In the genomic region with DNA sequence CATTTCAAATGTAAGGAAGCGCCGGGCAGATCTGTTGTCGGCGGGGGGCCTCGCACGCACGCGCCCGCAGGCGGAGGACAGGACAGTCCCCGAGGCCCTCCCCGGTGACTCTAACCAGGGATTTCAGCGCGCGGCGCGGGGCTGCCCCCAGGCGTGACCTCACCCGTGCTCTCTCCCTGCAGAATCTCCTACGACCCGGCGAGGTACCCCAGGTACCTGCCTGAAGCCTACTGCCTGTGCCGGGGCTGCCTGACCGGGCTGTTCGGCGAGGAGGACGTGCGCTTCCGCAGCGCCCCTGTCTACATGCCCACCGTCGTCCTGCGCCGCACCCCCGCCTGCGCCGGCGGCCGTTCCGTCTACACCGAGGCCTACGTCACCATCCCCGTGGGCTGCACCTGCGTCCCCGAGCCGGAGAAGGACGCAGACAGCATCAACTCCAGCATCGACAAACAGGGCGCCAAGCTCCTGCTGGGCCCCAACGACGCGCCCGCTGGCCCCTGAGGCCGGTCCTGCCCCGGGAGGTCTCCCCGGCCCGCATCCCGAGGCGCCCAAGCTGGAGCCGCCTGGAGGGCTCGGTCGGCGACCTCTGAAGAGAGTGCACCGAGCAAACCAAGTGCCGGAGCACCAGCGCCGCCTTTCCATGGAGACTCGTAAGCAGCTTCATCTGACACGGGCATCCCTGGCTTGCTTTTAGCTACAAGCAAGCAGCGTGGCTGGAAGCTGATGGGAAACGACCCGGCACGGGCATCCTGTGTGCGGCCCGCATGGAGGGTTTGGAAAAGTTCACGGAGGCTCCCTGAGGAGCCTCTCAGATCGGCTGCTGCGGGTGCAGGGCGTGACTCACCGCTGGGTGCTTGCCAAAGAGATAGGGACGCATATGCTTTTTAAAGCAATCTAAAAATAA, we compare ENCODE assay signal across 8 cellular contexts. TPM values are rescaled to one million over a fixed set of nuclear protein-coding genes. Genes with fewer than 3 reads are reported as not detected.
DNase-seq lines count a peak whose midpoint lies in the region; ATAC-seq, FAIRE-seq and TF ChIP-seq lines count a peak whose summit lies in the region.

No MANE protein-coding gene starts in this region.

- DNase-seq in CD4-positive, alpha-beta T cell = no peak
- peak; percentile 59 for DNase-seq in NCI-H1092 treated with DMSO at 0.1 percent for 48 hours (lab: John Stamatoyannopoulos, UW)
- DNase-seq in central memory CD8-positive, alpha-beta T cell (ENCODE audit: low spot score in 2 of 2) = no peak
- DNase-seq in kidney = peak; percentile 75
- DNase-seq in SHP77 treated with DMSO at 0.1 percent for 48 hours (lab: John Stamatoyannopoulos, UW) = no peak
- no peak for DNase-seq in GOT3 (lab: John Stamatoyannopoulos, UW)

- no peak overlapping the region for H3K27ac Mint-ChIP-seq in CD4-positive, alpha-beta T cell
- no peak overlapping the region for H3K27ac Mint-ChIP-seq in central memory CD8-positive, alpha-beta T cell (ENCODE audit: low read depth)

- H3K36me3 Mint-ChIP-seq in CD4-positive, alpha-beta T cell (ENCODE audit: low read depth) = peaks cover 4% of the 10 kb centered on the region
- H3K36me3 Mint-ChIP-seq in central memory CD8-positive, alpha-beta T cell (ENCODE audit: insufficient read depth) = no peaks in the 10 kb centered on the region

- H3K9ac ChIP-seq in kidney (ENCODE audit: low read length in 2 of 2) (no peak overlapping the region), stomach smooth muscle (ENCODE audit: low read length in 2 of 2) (peak overlapping the region; percentile 29 to 47)

- intact Hi-C loops in CD4-positive, alpha-beta T cell (cut with DNase I, micrococcal nuclease) = no loop called here
- intact Hi-C loops in kidney (cut with DNase I) = no loop called here

- no peak overlapping the region for H3K27ac ChIP-seq in CD4-positive, alpha-beta T cell (ENCODE audit: low read depth, low read length)
- H3K27ac ChIP-seq in kidney (ENCODE audit: low read depth in 2 of 2, low read length in 2 of 2) (no peak overlapping the region), stomach smooth muscle (ENCODE audit: low read length) (no peak overlapping the region)

- peaks cover 0 to 5% of the 10 kb centered on the region in 2 donors for H3K4me1 ChIP-seq in kidney (ENCODE audit: control insufficient read depth in 1 of 2, insufficient read depth in 1 of 2, low read depth in 1 of 2, low read length in 2 of 2)
- peaks cover 9% of the 10 kb centered on the region for H3K4me1 ChIP-seq in stomach smooth muscle (ENCODE audit: control insufficient read depth, insufficient read depth, low read length)

- peaks cover 24% of the 10 kb centered on the region for H3K27me3 ChIP-seq in CD4-positive, alpha-beta T cell (ENCODE audit: control insufficient read depth, insufficient read depth, low read length)
- peaks cover 0 to 9% of the 10 kb centered on the region in 2 donors for H3K27me3 ChIP-seq in stomach smooth muscle (ENCODE audit: control insufficient read depth in 1 of 2, insufficient read depth in 2 of 2, low read length in 2 of 2)

- H3K9me3 ChIP-seq in CD4-positive, alpha-beta T cell (ENCODE audit: control insufficient read depth, low read length) = no peaks in the 10 kb centered on the region
- no peaks in the 10 kb centered on the region for H3K9me3 ChIP-seq in kidney (ENCODE audit: control insufficient read depth in 1 of 2, low read length in 2 of 2)
- H3K9me3 ChIP-seq in stomach smooth muscle (ENCODE audit: control insufficient read depth in 2 of 2, low read length in 2 of 2) = no peaks in the 10 kb centered on the region

- no peak for TF ChIP-seq CTCF in CD4-positive, alpha-beta T cell (IDR thresholded peaks at IDR 0.05)
- no peak for TF ChIP-seq CTCF in kidney (IDR thresholded peaks at IDR 0.05; ENCODE audit: borderline replicate concordance, extremely low read depth, insufficient read depth)

- H3K36me3 ChIP-seq in kidney (ENCODE audit: control insufficient read depth in 1 of 2, insufficient read depth in 2 of 2, low read length in 2 of 2) = no peaks in the 10 kb centered on the region
- no peaks in the 10 kb centered on the region for H3K36me3 ChIP-seq in stomach smooth muscle (ENCODE audit: control insufficient read depth in 2 of 2, insufficient read depth in 2 of 2, low read length in 2 of 2)

- H3K4me3 ChIP-seq in kidney (ENCODE audit: low read length in 2 of 2) = peak overlapping the region; percentile 28 to 35
- peak overlapping the region; percentile 60 to 74 for H3K4me3 ChIP-seq in stomach smooth muscle (ENCODE audit: low read length in 2 of 2)

- POLR2A ChIA-PET in CD4-positive, alpha-beta T cell (lab: Charles Lee) = interaction anchor here (0.8 to 1.0 kb wide), 2 partner anchors 51 to 52 kb away, joined by 3 read pairs; partner anchors contain the start of gene EEF1AKMT1

- H3K9me3 Mint-ChIP-seq in CD4-positive, alpha-beta T cell = no peaks in the 10 kb centered on the region
- no peaks in the 10 kb centered on the region for H3K9me3 Mint-ChIP-seq in central memory CD8-positive, alpha-beta T cell

- no peak for FAIRE-seq in kidney (lab: Jason Lieb, UNC)

- CTCF ChIA-PET in CD4-positive, alpha-beta T cell (lab: Charles Lee) = no interaction called here

- no peak overlapping the region for H3K4me3 Mint-ChIP-seq in CD4-positive, alpha-beta T cell
- peak overlapping the region; percentile 47 for H3K4me3 Mint-ChIP-seq in central memory CD8-positive, alpha-beta T cell

- H3K27me3 Mint-ChIP-seq in CD4-positive, alpha-beta T cell = no peaks in the 10 kb centered on the region
- no peaks in the 10 kb centered on the region for H3K27me3 Mint-ChIP-seq in central memory CD8-positive, alpha-beta T cell

- peak; percentile 29 for ATAC-seq in CD4-positive, alpha-beta T cell (ENCODE audit: poor library complexity)
- ATAC-seq in central memory CD8-positive, alpha-beta T cell (replicated peaks; ENCODE audit: extremely low read depth, poor library complexity, severe bottlenecking) = peak; percentile 14
- ATAC-seq in GM18867 (IDR thresholded peaks at IDR 0.05; ENCODE audit: unreplicated experiment) = no peak

- H3K4me1 Mint-ChIP-seq in CD4-positive, alpha-beta T cell (ENCODE audit: low read depth) = no peaks in the 10 kb centered on the region
- H3K4me1 Mint-ChIP-seq in central memory CD8-positive, alpha-beta T cell = no peaks in the 10 kb centered on the region

RNA-seq across cellular contexts. Expression of gene IL17D, which starts 18.2 kb away (rescaled TPM):
- total RNA-seq in CD4-positive, alpha-beta T cell = under 1 TPM in 1 of 2 experiments, not detected in 1; 0.47 TPM
- total RNA-seq in kidney = 0.44 TPM
- not detected for polyA plus RNA-seq in kidney (ENCODE audit: insufficient read depth, low read depth, low replicate concordance)

RNA-seq across cellular contexts. Expression of gene EEF1AKMT1, which starts 52.1 kb away (rescaled TPM):
- total RNA-seq in CD4-positive, alpha-beta T cell = 1 to 10 TPM; 1.9 to 2.5 TPM
- total RNA-seq in kidney = 10.7 TPM
- polyA plus RNA-seq in kidney (ENCODE audit: insufficient read depth, low read depth, low replicate concordance) = 16.6 TPM

Comparison
In these comparisons a context has a peak if more than half of its experiments do, and no peak if none do; other contexts are left out.
1. DNase-seq: peak in NCI-H1092 treated with DMSO at 0.1 percent for 48 hours (single experiment) and kidney (single experiment); none in CD4-positive, alpha-beta T cell (0 of 10), central memory CD8-positive, alpha-beta T cell (0 of 2), SHP77 treated with DMSO at 0.1 percent for 48 hours (single experiment) and GOT3 (single experiment).
2. H3K9ac ChIP-seq: peak in stomach smooth muscle (2 of 2); none in kidney (0 of 2).